In the genomic region with DNA sequence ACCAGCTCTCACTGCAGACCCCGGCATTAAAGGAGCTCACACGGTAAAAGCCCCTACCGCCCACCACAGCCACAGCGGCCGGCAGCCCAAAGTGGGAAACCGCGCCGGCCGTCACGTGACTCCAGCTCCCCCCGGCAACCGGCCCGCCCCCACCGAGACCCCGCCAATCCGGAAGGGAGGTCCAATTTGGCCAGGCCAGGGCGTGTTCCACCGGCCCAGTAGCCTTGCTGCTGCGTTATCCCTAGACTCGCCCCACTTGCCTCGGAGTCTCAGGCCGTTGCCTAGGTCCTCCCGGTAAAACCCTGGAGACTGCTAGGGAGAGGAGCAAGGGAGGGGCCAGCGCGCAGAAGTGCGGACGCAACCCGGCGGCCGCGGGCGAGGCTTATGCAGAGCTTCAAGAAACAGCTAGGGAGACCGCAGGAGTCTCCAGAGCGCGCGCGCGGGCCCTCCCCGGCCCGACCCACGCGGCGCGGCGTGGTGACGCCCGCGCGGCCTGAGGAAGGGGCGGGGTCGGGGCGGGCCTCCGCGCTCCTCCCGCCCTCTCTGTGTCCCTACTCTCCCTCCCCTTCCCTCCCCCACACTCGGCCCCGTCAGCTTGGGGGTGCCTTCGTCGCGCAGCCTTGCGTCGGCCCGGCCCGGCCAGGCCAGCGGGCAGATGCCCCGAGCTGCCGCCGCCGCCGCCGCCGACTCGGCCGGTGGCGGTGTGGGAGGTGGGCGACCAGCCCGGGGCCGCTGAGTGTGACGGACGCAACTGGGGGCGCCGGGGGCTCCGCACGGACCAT, we compare ENCODE assay signal across 8 cellular contexts. TPM values are rescaled to one million over a fixed set of nuclear protein-coding genes. Genes with fewer than 3 reads are reported as not detected.
DNase-seq lines count a peak whose midpoint lies in the region; ATAC-seq and TF ChIP-seq lines count a peak whose summit lies in the region.

A gene with protein sequence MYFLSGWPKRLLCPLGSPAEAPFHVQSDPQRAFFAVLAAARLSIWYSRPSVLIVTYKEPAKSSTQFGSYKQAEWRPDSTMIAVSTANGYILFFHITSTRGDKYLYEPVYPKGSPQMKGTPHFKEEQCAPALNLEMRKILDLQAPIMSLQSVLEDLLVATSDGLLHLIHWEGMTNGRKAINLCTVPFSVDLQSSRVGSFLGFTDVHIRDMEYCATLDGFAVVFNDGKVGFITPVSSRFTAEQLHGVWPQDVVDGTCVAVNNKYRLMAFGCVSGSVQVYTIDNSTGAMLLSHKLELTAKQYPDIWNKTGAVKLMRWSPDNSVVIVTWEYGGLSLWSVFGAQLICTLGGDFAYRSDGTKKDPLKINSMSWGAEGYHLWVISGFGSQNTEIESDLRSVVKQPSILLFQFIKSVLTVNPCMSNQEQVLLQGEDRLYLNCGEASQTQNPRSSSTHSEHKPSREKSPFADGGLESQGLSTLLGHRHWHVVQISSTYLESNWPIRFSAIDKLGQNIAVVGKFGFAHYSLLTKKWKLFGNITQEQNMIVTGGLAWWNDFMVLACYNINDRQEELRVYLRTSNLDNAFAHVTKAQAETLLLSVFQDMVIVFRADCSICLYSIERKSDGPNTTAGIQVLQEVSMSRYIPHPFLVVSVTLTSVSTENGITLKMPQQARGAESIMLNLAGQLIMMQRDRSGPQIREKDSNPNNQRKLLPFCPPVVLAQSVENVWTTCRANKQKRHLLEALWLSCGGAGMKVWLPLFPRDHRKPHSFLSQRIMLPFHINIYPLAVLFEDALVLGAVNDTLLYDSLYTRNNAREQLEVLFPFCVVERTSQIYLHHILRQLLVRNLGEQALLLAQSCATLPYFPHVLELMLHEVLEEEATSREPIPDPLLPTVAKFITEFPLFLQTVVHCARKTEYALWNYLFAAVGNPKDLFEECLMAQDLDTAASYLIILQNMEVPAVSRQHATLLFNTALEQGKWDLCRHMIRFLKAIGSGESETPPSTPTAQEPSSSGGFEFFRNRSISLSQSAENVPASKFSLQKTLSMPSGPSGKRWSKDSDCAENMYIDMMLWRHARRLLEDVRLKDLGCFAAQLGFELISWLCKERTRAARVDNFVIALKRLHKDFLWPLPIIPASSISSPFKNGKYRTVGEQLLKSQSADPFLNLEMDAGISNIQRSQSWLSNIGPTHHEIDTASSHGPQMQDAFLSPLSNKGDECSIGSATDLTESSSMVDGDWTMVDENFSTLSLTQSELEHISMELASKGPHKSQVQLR (N-terminal part only) (plus strand): TSS at position 578 of the 782 bp plus-strand sequence. CDS start 203 bp downstream, at position 781.

- intact Hi-C loops in Right ventricle myocardium inferior (cut with DNase I) (no loop called here), ovary (cut with DNase I) (loop anchor here in 2 of 4 donors (5.0 to 10.0 kb wide), 2 partner anchors 74 to 964 kb away; a partner anchor contains a TSS)

- H3K4me1 ChIP-seq in ovary (ENCODE audit: insufficient read depth): peaks cover 8% of the 10 kb centered on the region
- peaks cover 27% of the 10 kb centered on the region for H3K4me1 ChIP-seq in thymus (ENCODE audit: control insufficient read depth, insufficient read depth, low read length)

- TF ChIP-seq CTCF in ovary (IDR thresholded peaks at IDR 0.05): peak in 1 of 3 donors; percentile 47

- H3K9me3 ChIP-seq in ovary: no peaks in the 10 kb centered on the region
- H3K9me3 ChIP-seq in thymus (ENCODE audit: control insufficient read depth): no peaks in the 10 kb centered on the region

- H3K27ac ChIP-seq in ovary (peak within 1 kb of the TSS; percentile 97 to 99), thymus (ENCODE audit: low read depth) (peak within 1 kb of the TSS; percentile 100)

- no peaks in the 10 kb centered on the region for H3K36me3 ChIP-seq in ovary
- no peaks in the 10 kb centered on the region for H3K36me3 ChIP-seq in thymus (ENCODE audit: control insufficient read depth, insufficient read depth)

- DNase-seq in NCI-H1092 treated with DMSO at 0.1 percent for 48 hours (lab: John Stamatoyannopoulos, UW): peak; percentile 96
- DNase-seq in SW 1271 (lab: John Stamatoyannopoulos, UW): peak; percentile 40 to 73
- peak; percentile 67 for DNase-seq in activated naive CD8-positive, alpha-beta T cell treated with anti-CD3 and anti-CD28 coated beads, Interleukin-2, amount 50 U/mL, for 16 hours (ENCODE audit: low read depth, low spot score)
- peak; percentile 95 for DNase-seq in Right ventricle myocardium inferior (ENCODE audit: missing footprints)
- DNase-seq in ovary: peak; percentile 89 to 92 (median 92)

- no peak for TF ChIP-seq EP300 in ovary (IDR thresholded peaks at IDR 0.05)

- H3K4me3 ChIP-seq in ovary: peak within 1 kb of the TSS; percentile 81
- peak within 1 kb of the TSS; percentile 100 for H3K4me3 ChIP-seq in thymus (ENCODE audit: low read length)

- H3K27me3 ChIP-seq in ovary: no peaks in the 10 kb centered on the region
- no peaks in the 10 kb centered on the region for H3K27me3 ChIP-seq in thymus (ENCODE audit: control insufficient read depth, insufficient read depth)

- ATAC-seq in HG02610 (IDR thresholded peaks at IDR 0.05; ENCODE audit: unreplicated experiment) (peak; percentile 67), Right ventricle myocardium inferior (peak; percentile 95)

- WGBS in ovary, 3 donors: 1% methylated on average over 52 to 84 of the region's 84 CpGs
- WGBS in thymus: under 1% methylated on average over 84 of the region's 84 CpGs

- TF ChIP-seq POLR2A in GM10847 (IDR thresholded peaks at IDR 0.05; ENCODE audit: extremely low read depth, insufficient read length) (peak; percentile 98), ovary (IDR thresholded peaks at IDR 0.05) (peak; percentile 90)

RNA-seq across cellular contexts. Expression of the gene that starts here (rescaled TPM):
- total RNA-seq in Right ventricle myocardium inferior (6.9 TPM), ovary (10 to 100 TPM; 16.6 to 35.6 (median 21.9) TPM)
- polyA plus RNA-seq in ovary (10 to 100 TPM in 1 of 2 donors, 1 to 10 TPM in 1; 6.9 to 13.4 TPM), thymus (10.3 TPM)

Comparison
In these comparisons a context has a peak if more than half of its experiments do, and no peak if none do; other contexts are left out.
1. Peak in every context shown above with its lines: DNase-seq, ATAC-seq, H3K4me3 ChIP-seq and H3K27ac ChIP-seq.